ENCODE assay signal across 14 cellular contexts in the genomic region with DNA sequence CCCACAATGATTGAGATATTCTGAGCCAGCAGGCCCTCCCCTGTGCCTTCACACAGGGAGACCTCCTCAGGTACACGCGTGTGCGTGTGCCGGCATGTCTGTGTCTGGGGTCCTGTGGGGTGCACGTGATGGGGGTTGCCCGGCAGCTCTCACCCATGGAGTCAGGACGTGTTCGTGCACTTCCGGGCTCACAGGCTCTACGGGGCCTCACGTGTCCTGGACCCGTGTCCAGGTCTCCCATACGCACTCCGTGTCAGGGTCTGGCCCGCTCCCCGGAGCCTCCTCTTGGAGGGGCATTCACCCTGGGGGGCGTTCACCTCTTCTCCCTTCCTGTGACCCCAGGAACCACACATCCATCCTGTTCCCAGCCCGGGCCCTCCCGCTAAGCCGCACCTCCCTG. TPM values are rescaled to one million over a fixed set of nuclear protein-coding genes. Genes with fewer than 3 reads are reported as not detected.
A peak's percentile ranks its signal among the peaks of the same experiment; 100 is the strongest.
DNase-seq lines count a peak whose midpoint lies in the region; ATAC-seq and TF ChIP-seq lines count a peak whose summit lies in the region.
"Had no signal": no experiment of that assay in that cellular context is flagged by ENCODE, and none has a peak within 500 bp of the region (broad histone marks: within the 10 kb centered on the region; RNA-seq: fewer than 3 reads in every experiment).

No MANE protein-coding gene starts in this region.

- H3K27me3 Mint-ChIP-seq in type B pancreatic cell: peaks cover 31% of the 10 kb centered on the region

- ATAC-seq in HG03378 (IDR thresholded peaks at IDR 0.05; ENCODE audit: unreplicated experiment): no peak
- ATAC-seq: SK-N-SH treated with all-trans-retinoic acid at 6 μM for 48 hours had no signal

- TF ChIP-seq CTCF in type B pancreatic cell (conservative IDR thresholded peaks at IDR 0.05): no peak

- DNase-seq in NCI-H82 (lab: John Stamatoyannopoulos, UW) (peak; percentile 42), NCI-H82 treated with DMSO at 0.1 percent for 48 hours (lab: John Stamatoyannopoulos, UW; ENCODE audit: unreplicated experiment) (no peak), type B pancreatic cell (ENCODE audit: extremely low spot score, unreplicated experiment) (no peak)
- DNase-seq: 8988T, Calu3, DMS79, MG63, NCI-H1105 treated with DMSO at 0.1 percent for 48 hours, NCI-H187 treated with DMSO at 0.1 percent for 48 hours, NCI-H2171, NCI-H510A, OCI-M1 had no signal

- H3K4me1 Mint-ChIP-seq in type B pancreatic cell (ENCODE audit: unreplicated experiment): peaks cover 13% of the 10 kb centered on the region

- H3K9me3 Mint-ChIP-seq in type B pancreatic cell: no peaks in the 10 kb centered on the region

- no peaks in the 10 kb centered on the region for H3K36me3 Mint-ChIP-seq in type B pancreatic cell

- peak overlapping the region; percentile 28 for H3K4me3 Mint-ChIP-seq in type B pancreatic cell

- H3K27ac Mint-ChIP-seq in type B pancreatic cell: no peak overlapping the region

RNA-seq across cellular contexts. Expression of a gene that starts 13.1 kb away (rescaled TPM):
- total RNA-seq in type B pancreatic cell (ENCODE audit: low replicate concordance): 13.1 and 50.5 TPM in 2 replicates

RNA-seq across cellular contexts. Expression of a gene that starts 22.2 kb away (rescaled TPM):
- 75.1 and 87.2 TPM in 2 replicates for total RNA-seq in type B pancreatic cell (ENCODE audit: low replicate concordance)

RNA-seq across cellular contexts. Expression of a gene that starts 23.5 kb away (rescaled TPM):
- 31.5 and 42.2 TPM in 2 replicates for total RNA-seq in type B pancreatic cell (ENCODE audit: low replicate concordance)

RNA-seq across cellular contexts. Expression of a gene that starts 29.4 kb away (rescaled TPM):
- total RNA-seq in type B pancreatic cell (ENCODE audit: low replicate concordance): 6.4 and 16.7 TPM in 2 replicates

RNA-seq across cellular contexts. Expression of a gene that starts 45.0 kb away (rescaled TPM):
- 0.34 and 0.62 TPM in 2 replicates for total RNA-seq in type B pancreatic cell (ENCODE audit: low replicate concordance)
- total RNA-seq: Calu3 had no signal
